ENCODE assay signal across 11 cellular contexts in genomic region chr6:129662980-129663431, GRCh38. TPM values are rescaled to one million over a fixed set of nuclear protein-coding genes. Genes with fewer than 3 reads are reported as not detected.
DNase-seq lines count a peak whose midpoint lies in the region; ATAC-seq and TF ChIP-seq lines count a peak whose summit lies in the region.
"Had no signal": no experiment of that assay in that cellular context is flagged by ENCODE, and none has a peak within 500 bp of the region (broad histone marks: within the 10 kb centered on the region; RNA-seq: fewer than 3 reads in every experiment).

No MANE protein-coding gene starts in this region.

- H3K4me1 ChIP-seq in Caco-2, result peaks cover 39% of the 10 kb centered on the region

- intact Hi-C loops in Caco-2 (cut with micrococcal nuclease; ENCODE audit: unreplicated experiment), result loop anchor here (10.0 kb wide), 1 partner anchor 158 kb away; no protein-coding TSS in a partner anchor
- intact Hi-C loops in left ventricle myocardium superior (cut with micrococcal nuclease), result no loop called here

- TF ChIP-seq CTCF in Caco-2 (IDR thresholded peaks at IDR 0.05; ENCODE audit: insufficient read depth in 1 of 2, low read depth in 1 of 2, low read length in 1 of 2, severe bottlenecking in 1 of 2, unreplicated experiment in 1 of 2), result no peak

- no peak overlapping the region for H3K4me3 Mint-ChIP-seq in Caco-2 (ENCODE audit: unreplicated experiment)
- H3K4me3 Mint-ChIP-seq: effector memory CD8-positive, alpha-beta T cell had no signal

- no peaks in the 10 kb centered on the region for H3K27me3 ChIP-seq in Caco-2 (replicated peaks; ENCODE audit: control insufficient read depth, insufficient read depth, low read length)

- ATAC-seq in GM18870 (IDR thresholded peaks at IDR 0.05; ENCODE audit: unreplicated experiment) (peak; percentile 67), GM21576 (IDR thresholded peaks at IDR 0.05; ENCODE audit: unreplicated experiment) (peak; percentile 52), HG03139 (IDR thresholded peaks at IDR 0.05; ENCODE audit: unreplicated experiment) (peak; percentile 47), left ventricle myocardium superior (no peak)
- ATAC-seq: effector memory CD8-positive, alpha-beta T cell had no signal

- H3K36me3 Mint-ChIP-seq in Caco-2 (ENCODE audit: insufficient read depth, unreplicated experiment), result peaks cover 5% of the 10 kb centered on the region

- H3K9me3 ChIP-seq in Caco-2, result no peaks in the 10 kb centered on the region
- H3K9me3 ChIP-seq: mucosa of descending colon had no signal

- CTCF ChIA-PET in Caco-2 (lab: Charles Lee), result no interaction called here

- no peaks in the 10 kb centered on the region for H3K36me3 ChIP-seq in Caco-2 (ENCODE audit: control insufficient read depth, insufficient read depth, low read length)

- H3K27ac Mint-ChIP-seq in Caco-2 (ENCODE audit: unreplicated experiment), result no peak overlapping the region

- peaks cover 6% of the 10 kb centered on the region for H3K9me3 Mint-ChIP-seq in Caco-2 (ENCODE audit: unreplicated experiment)
- H3K9me3 Mint-ChIP-seq: effector memory CD8-positive, alpha-beta T cell had no signal

- POLR2A ChIA-PET in Caco-2 (lab: Charles Lee), result no interaction called here

- H3K27me3 Mint-ChIP-seq in Caco-2 (ENCODE audit: insufficient read depth, unreplicated experiment), result no peaks in the 10 kb centered on the region
- H3K27me3 Mint-ChIP-seq: effector memory CD8-positive, alpha-beta T cell had no signal

- peak; percentile 85 to 97 for DNase-seq in erythroblast (lab: John Stamatoyannopoulos, UW)
- DNase-seq in Caco-2, result no peak
- DNase-seq in left ventricle myocardium superior, result no peak
- no peak for DNase-seq in RKO (ENCODE audit: low spot score)
- DNase-seq: effector memory CD8-positive, alpha-beta T cell; hippocampal formation; mucosa of descending colon; NCI-H2107 had no signal

- H3K4me3 ChIP-seq in Caco-2 (ENCODE audit: low read depth, low read length), result no peak overlapping the region
- H3K4me3 ChIP-seq: mucosa of descending colon had no signal

- no peak for TF ChIP-seq POLR2A in erythroblast (IDR thresholded peaks at IDR 0.05; ENCODE audit: low read length)

- H3K4me1 Mint-ChIP-seq in Caco-2 (ENCODE audit: low read depth, unreplicated experiment), result peaks cover 36% of the 10 kb centered on the region

- BruUV-seq in Caco-2 (replicated peaks; lab: Mats Ljungman, UMichigan), result no TSS peak

RNA-seq across cellular contexts. Expression of gene ARHGAP18, which starts 47.0 kb away (rescaled TPM):
- total RNA-seq in Caco-2 (2022), result 15.0 and 15.6 TPM in 2 replicates
- 5.7 TPM for total RNA-seq in left ventricle myocardium superior

Comparison
In these comparisons a context has a peak if more than half of its experiments do, and no peak if none do; other contexts are left out.
1. DNase-seq: peak in erythroblast (2 of 2); none in Caco-2 (0 of 2), left ventricle myocardium superior (single experiment) and RKO (single experiment).